Comparison of ENCODE assay signal across 8 cellular contexts in the genomic region with DNA sequence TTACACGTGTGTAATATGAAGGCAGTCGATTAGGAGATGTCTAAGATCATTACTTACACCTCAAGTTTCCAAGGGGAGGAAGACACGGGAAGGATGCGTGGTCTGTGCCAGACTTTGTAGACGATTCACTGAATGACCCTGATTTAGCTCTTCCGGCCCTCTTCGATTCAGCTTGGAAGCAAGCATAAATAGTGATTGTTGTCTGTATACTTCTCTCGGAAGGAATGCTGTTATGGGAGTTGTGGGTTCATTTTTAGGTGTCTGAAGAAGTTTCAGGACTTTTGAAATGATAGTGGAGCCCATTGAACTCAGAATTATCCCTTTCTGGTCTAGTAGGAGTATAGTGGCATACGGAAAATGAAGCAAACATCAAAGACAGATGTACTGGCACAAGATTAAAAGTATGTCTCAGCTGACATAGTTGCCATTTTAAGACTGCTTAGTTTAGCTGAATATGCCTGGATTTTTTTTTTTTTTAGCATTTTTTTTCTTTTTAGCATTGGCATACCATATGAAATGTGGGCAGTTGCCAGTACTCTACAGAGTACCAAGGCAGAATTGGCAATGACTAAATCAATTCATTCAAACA. TPM values are rescaled to one million over a fixed set of nuclear protein-coding genes. Genes with fewer than 3 reads are reported as not detected.
DNase-seq lines count a peak whose midpoint lies in the region; ATAC-seq and TF ChIP-seq lines count a peak whose summit lies in the region.

No MANE protein-coding gene starts in this region.

- DNase-seq in stimulated activated CD4-positive, alpha-beta T cell treated with anti-CD3 and anti-CD28 coated beads, Interleukin-4, amount 100 ng/mL, for 48 hours (ENCODE audit: low read depth in 2 of 2) = peak; percentile 4 to 5
- DNase-seq in stimulated activated CD4-positive, alpha-beta T cell treated with anti-CD3 and anti-CD28 coated beads, Interleukin-15, amount 100 ng/mL, for 24 hours = no peak
- DNase-seq in SHP77 treated with DMSO at 0.1 percent for 48 hours (lab: John Stamatoyannopoulos, UW) = peak; percentile 54
- peak in 1 of 10 donors; percentile 22 for DNase-seq in dorsolateral prefrontal cortex
- peak in 6 of 9 donors; percentile 38 to 53 (median 47) for DNase-seq in naive thymus-derived CD4-positive, alpha-beta T cell
- no peak for DNase-seq in GDM1 (lab: John Stamatoyannopoulos, UW)
- no peak for DNase-seq in AG08395 (ENCODE audit: low spot score)

- CTCF ChIA-PET in naive thymus-derived CD4-positive, alpha-beta T cell (lab: Charles Lee) = interaction anchor here (0.8 to 1.5 kb wide), 2 partner anchors 9 to 36 kb away, joined by 4 read pairs; no protein-coding TSS in a partner anchor

- peaks cover 0 to 5% (median 0%) of the 10 kb centered on the region in 5 donors for H3K36me3 Mint-ChIP-seq in naive thymus-derived CD4-positive, alpha-beta T cell

- peaks cover 33 to 83% (median 59%) of the 10 kb centered on the region in 7 donors for H3K4me1 Mint-ChIP-seq in naive thymus-derived CD4-positive, alpha-beta T cell

- H3K4me3 ChIP-seq in dorsolateral prefrontal cortex = peak overlapping the region; percentile 50 to 100 (median 87)
- H3K4me3 ChIP-seq in naive thymus-derived CD4-positive, alpha-beta T cell (ENCODE audit: low read length) = peak overlapping the region; percentile 81

- peak; percentile 8 for ATAC-seq in HG02885 (IDR thresholded peaks at IDR 0.05; ENCODE audit: poor library complexity, unreplicated experiment)
- peak; percentile 12 for ATAC-seq in naive thymus-derived CD4-positive, alpha-beta T cell

- H3K9me3 ChIP-seq in naive thymus-derived CD4-positive, alpha-beta T cell (ENCODE audit: control insufficient read depth in 2 of 3, low read length in 3 of 3) = no peaks in the 10 kb centered on the region

- H3K27me3 ChIP-seq in dorsolateral prefrontal cortex = no peaks in the 10 kb centered on the region
- H3K27me3 ChIP-seq in naive thymus-derived CD4-positive, alpha-beta T cell (ENCODE audit: control insufficient read depth in 2 of 2, insufficient read depth in 2 of 2, low read length in 2 of 2) = no peaks in the 10 kb centered on the region

- peaks cover 0 to 6% (median 0%) of the 10 kb centered on the region in 11 donors for H3K9me3 Mint-ChIP-seq in naive thymus-derived CD4-positive, alpha-beta T cell

- H3K4me1 ChIP-seq in naive thymus-derived CD4-positive, alpha-beta T cell (ENCODE audit: control insufficient read depth in 2 of 2, insufficient read depth in 2 of 2, low read length in 2 of 2) = peaks cover 6 to 37% of the 10 kb centered on the region in 2 donors

- peak overlapping the region; percentile 98 to 100 (median 99) for H3K4me3 Mint-ChIP-seq in naive thymus-derived CD4-positive, alpha-beta T cell

- H3K27me3 Mint-ChIP-seq in naive thymus-derived CD4-positive, alpha-beta T cell = no peaks in the 10 kb centered on the region

- H3K36me3 ChIP-seq in naive thymus-derived CD4-positive, alpha-beta T cell (ENCODE audit: control insufficient read depth in 2 of 3, insufficient read depth in 3 of 3, low read length in 3 of 3) = peaks cover 0 to 9% (median 0%) of the 10 kb centered on the region in 3 experiments

- peak overlapping the region; percentile 76 to 100 (median 98) for H3K27ac ChIP-seq in dorsolateral prefrontal cortex
- H3K27ac ChIP-seq in naive thymus-derived CD4-positive, alpha-beta T cell (ENCODE audit: low read depth, low read length) = peak overlapping the region; percentile 98

- intact Hi-C loops in dorsolateral prefrontal cortex (cut with DNase I) = loop anchor here (1.0 to 10.0 kb wide), 5 partner anchors 37 to 555 kb away; partner anchors contain the start of gene COX18 (in 1 of the 2)
- intact Hi-C loops in naive thymus-derived CD4-positive, alpha-beta T cell (cut with micrococcal nuclease) = loop anchor here (1.0 to 10.0 kb wide), 10 partner anchors 36 to 1186 kb away; partner anchors contain the start of genes COX18 (in 2 of the 2), AREG (in 1 of the 2) and MTHFD2L (in 1 of the 2)

- H3K27ac Mint-ChIP-seq in naive thymus-derived CD4-positive, alpha-beta T cell = peak overlapping the region; percentile 99 to 100 (median 100)

- no peak for TF ChIP-seq CTCF in dorsolateral prefrontal cortex (IDR thresholded peaks at IDR 0.05 in 54 of 56, conservative IDR thresholded peaks at IDR 0.05 in 2 of 56; ENCODE audit: low read depth in 1 of 56, partially characterized antibody in 56 of 56)

- POLR2A ChIA-PET in naive thymus-derived CD4-positive, alpha-beta T cell (lab: Charles Lee) = interaction anchor here (0.6 to 7.0 kb wide), 8 partner anchors 10 to 728 kb away, joined by 3 to 84 read pairs (median 5); partner anchors contain the start of gene COX18

RNA-seq across cellular contexts. Expression of gene ANKRD17, which starts 1.0 kb away (rescaled TPM):
- total RNA-seq in dorsolateral prefrontal cortex = 100 to 1,000 TPM in 88 of 120 experiments, 10 to 100 TPM in 32; 75.6 to 126 (median 105) TPM
- 10 to 100 TPM; 54.4 to 67.5 (median 59.6) TPM for total RNA-seq in naive thymus-derived CD4-positive, alpha-beta T cell
- 10 to 100 TPM; 13.1 to 18.4 TPM for polyA plus RNA-seq in naive thymus-derived CD4-positive, alpha-beta T cell

Comparison
In these comparisons a context has a peak if more than half of its experiments do, and no peak if none do; other contexts are left out.
1. DNase-seq: peak in stimulated activated CD4-positive, alpha-beta T cell treated with anti-CD3 and anti-CD28 coated beads, Interleukin-4, amount 100 ng/mL, for 48 hours (2 of 2), SHP77 treated with DMSO at 0.1 percent for 48 hours (single experiment) and naive thymus-derived CD4-positive, alpha-beta T cell (6 of 9); none in stimulated activated CD4-positive, alpha-beta T cell treated with anti-CD3 and anti-CD28 coated beads, Interleukin-15, amount 100 ng/mL, for 24 hours (single experiment), GDM1 (single experiment) and AG08395 (single experiment).